Comparison of ENCODE assay signal across 25 cellular contexts in genomic region chr16:8882725-8883377, GRCh38. TPM values are rescaled to one million over a fixed set of nuclear protein-coding genes. Genes with fewer than 3 reads are reported as not detected.
DNase-seq lines count a peak whose midpoint lies in the region; ATAC-seq and TF ChIP-seq lines count a peak whose summit lies in the region.
"Had no signal": no experiment of that assay in that cellular context is flagged by ENCODE, and none has a peak within 500 bp of the region (broad histone marks: within the 10 kb centered on the region; RNA-seq: fewer than 3 reads in every experiment).

No MANE protein-coding gene starts in this region.

- TF ChIP-seq CTCF in lower lobe of right lung (IDR thresholded peaks at IDR 0.05) (no peak), osteoblast (IDR thresholded peaks at IDR 0.05; ENCODE audit: extremely low read depth, low read depth, low read length) (no peak), ovary (IDR thresholded peaks at IDR 0.05) (no peak)

- ATAC-seq in right cardiac atrium (no peak), left cardiac atrium (no peak), lower lobe of right lung (no peak), GM21619 (IDR thresholded peaks at IDR 0.05; ENCODE audit: unreplicated experiment) (no peak)
- ATAC-seq: HCT116 had no signal

- H3K27ac ChIP-seq in right cardiac atrium (ENCODE audit: low read length) (no peak overlapping the region), lower lobe of right lung (no peak overlapping the region), osteoblast (ENCODE audit: low read depth, low read length) (no peak overlapping the region), ovary (no peak overlapping the region)
- H3K27ac ChIP-seq: SJSA1 had no signal

- DNase-seq in right cardiac atrium (peak in 2 of 3 donors; percentile 3 to 23), left cardiac atrium (no peak), lower lobe of right lung (peak; percentile 9), osteoblast (ENCODE audit: insufficient read length, low spot score, missing footprints) (peak; percentile 41), ecto neural progenitor cell (ENCODE audit: low spot score) (no peak), occipital lobe (lab: John Stamatoyannopoulos, UW) (no peak), ovary (no peak)
- DNase-seq: 8988T, ACHN, Calu3, DMS79 treated with DMSO at 0.1 percent for 48 hours, GF-D8, GOT3, KG1, MG63, NCI-H1694, NCI-H2029 treated with DMSO at 0.1 percent for 48 hours, NCI-H526 treated with DMSO at 0.1 percent for 48 hours, Right ventricle myocardium superior, RPMI8226 had no signal

- no peak for TF ChIP-seq EP300 in ovary (IDR thresholded peaks at IDR 0.05)

- no peaks in the 10 kb centered on the region for H3K4me1 ChIP-seq in right cardiac atrium (ENCODE audit: control insufficient read depth, insufficient read depth, low read length)
- H3K4me1 ChIP-seq in lower lobe of right lung, result peaks cover 12% of the 10 kb centered on the region
- H3K4me1 ChIP-seq in osteoblast (ENCODE audit: insufficient read depth, low read length), result peaks cover 43% of the 10 kb centered on the region
- H3K4me1 ChIP-seq in ovary (ENCODE audit: insufficient read depth), result peaks cover 1% of the 10 kb centered on the region

- no peak overlapping the region for H3K4me2 ChIP-seq in osteoblast (ENCODE audit: insufficient read depth, low read length)

- peaks cover 27% of the 10 kb centered on the region for H4K20me1 ChIP-seq in osteoblast (ENCODE audit: insufficient read depth, low read length)

- H3K27me3 ChIP-seq in right cardiac atrium (ENCODE audit: control insufficient read depth, insufficient read depth), result no peaks in the 10 kb centered on the region
- peaks cover 13% of the 10 kb centered on the region for H3K27me3 ChIP-seq in lower lobe of right lung (ENCODE audit: low read depth)
- no peaks in the 10 kb centered on the region for H3K27me3 ChIP-seq in osteoblast (ENCODE audit: insufficient read depth, low read length)
- no peaks in the 10 kb centered on the region for H3K27me3 ChIP-seq in ovary
- H3K27me3 ChIP-seq: MG63, SJSA1 had no signal

- intact Hi-C loops in right cardiac atrium (cut with DNase I), result loop anchor here in 3 of 4 donors (5.0 to 10.0 kb wide), 5 partner anchors 86 to 318 kb away; partner anchors contain the start of genes PMM2 (in 1 of the 3) and TMEM186 (in 1 of the 3)
- intact Hi-C loops in left cardiac atrium (cut with DNase I), result loop anchor here (5.0 to 10.0 kb wide), 3 partner anchors 88 to 316 kb away; partner anchors contain the start of genes PMM2 (in 1 of the 2) and TMEM186 (in 1 of the 2)
- intact Hi-C loops in lower lobe of right lung (cut with DNase I), result no loop called here
- intact Hi-C loops in ovary (cut with DNase I), result loop anchor here in 3 of 4 donors (5.0 to 10.0 kb wide), 4 partner anchors 221 to 318 kb away; no protein-coding TSS in a partner anchor

- WGBS in right cardiac atrium, result 82% methylated on average over 17 of the region's 17 CpGs
- WGBS in ovary, 3 donors, result 75 to 80% (median 78%) methylated on average over 17 of the region's 17 CpGs

- H3K9me3 ChIP-seq in right cardiac atrium (ENCODE audit: control insufficient read depth, low read length), result no peaks in the 10 kb centered on the region
- no peaks in the 10 kb centered on the region for H3K9me3 ChIP-seq in lower lobe of right lung
- no peaks in the 10 kb centered on the region for H3K9me3 ChIP-seq in osteoblast (ENCODE audit: low read depth, low read length)
- no peaks in the 10 kb centered on the region for H3K9me3 ChIP-seq in ovary
- H3K9me3 ChIP-seq: MG63, SJSA1 had no signal

- H3K36me3 ChIP-seq in lower lobe of right lung (peaks cover 1% of the 10 kb centered on the region), osteoblast (ENCODE audit: insufficient read depth, low read length) (no peaks in the 10 kb centered on the region), ovary (no peaks in the 10 kb centered on the region)

- no peaks in the 10 kb centered on the region for H3K79me2 ChIP-seq in osteoblast (ENCODE audit: insufficient read depth, low read length)

- no peak overlapping the region for H2AFZ ChIP-seq in osteoblast (ENCODE audit: low read length)

- H3K4me3 ChIP-seq in right cardiac atrium (ENCODE audit: low read length) (no peak overlapping the region), lower lobe of right lung (no peak overlapping the region), osteoblast (ENCODE audit: insufficient read depth, low read length) (no peak overlapping the region), ovary (no peak overlapping the region)
- H3K4me3 ChIP-seq: MG63, SJSA1 had no signal

- no peak for TF ChIP-seq POLR2A in ovary (IDR thresholded peaks at IDR 0.05)

RNA-seq across cellular contexts. Expression of gene LITAFD, which starts 0.7 kb away (rescaled TPM):
- total RNA-seq in right cardiac atrium (not detected), left cardiac atrium (not detected), lower lobe of right lung (not detected), osteoblast (not detected in 2 replicates), occipital lobe (not detected), ovary (not detected)
- polyA plus RNA-seq in right cardiac atrium (not detected), ovary (not detected)
- total RNA-seq: Calu3, HT1080, Right ventricle myocardium superior, SJSA1 had no signal
- polyA plus RNA-seq: BJ had no signal

RNA-seq across cellular contexts. Expression of gene CARHSP1, which starts 14.0 kb away (rescaled TPM):
- total RNA-seq in right cardiac atrium (10 to 100 TPM; 28.6 to 37.2 (median 35.0) TPM), left cardiac atrium (10 to 100 TPM; 35.5 to 37.6 TPM), lower lobe of right lung (89.0 TPM), osteoblast (92.6 and 107 TPM in 2 replicates), occipital lobe (189 TPM), ovary (10 to 100 TPM; 65.0 to 94.3 (median 81.7) TPM)
- polyA plus RNA-seq in right cardiac atrium (75.0 TPM), ovary (100 to 1,000 TPM in 1 of 2 donors, 10 to 100 TPM in 1; 53.2 to 102 TPM)

Comparison
In these comparisons a context has a peak if more than half of its experiments do, and no peak if none do; other contexts are left out.
1. DNase-seq: peak in right cardiac atrium (2 of 3), lower lobe of right lung (single experiment) and osteoblast (single experiment); none in left cardiac atrium (single experiment), ecto neural progenitor cell (single experiment), occipital lobe (single experiment) and ovary (0 of 5).